In the genomic region with DNA sequence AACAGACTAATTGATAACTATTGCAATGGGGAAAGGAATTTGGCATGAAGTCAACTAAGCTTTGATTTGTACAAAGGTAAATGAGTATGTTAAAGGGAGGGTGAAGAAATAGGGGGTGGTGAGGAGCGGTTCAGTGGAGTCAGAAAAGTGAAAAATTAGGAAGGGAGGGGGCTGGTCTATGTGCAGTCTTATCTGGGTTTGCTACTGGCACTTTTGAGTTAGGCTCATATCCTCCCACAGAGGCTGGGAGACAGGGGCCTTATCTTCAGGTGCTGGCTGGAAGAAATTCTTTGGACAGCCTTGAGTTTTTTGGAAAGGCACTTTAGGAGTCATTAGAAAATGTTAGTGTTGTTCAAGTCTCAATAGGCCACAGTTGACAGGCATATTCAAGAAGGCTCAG, we compare ENCODE assay signal across 30 cellular contexts. TPM values are rescaled to one million over a fixed set of nuclear protein-coding genes. Genes with fewer than 3 reads are reported as not detected.
"Had no signal": no experiment of that assay in that cellular context is flagged by ENCODE, and none has a peak within 500 bp of the region (broad histone marks: within the 10 kb centered on the region; RNA-seq: fewer than 3 reads in every experiment).

No MANE protein-coding gene starts in this region.

- H3K4me3 ChIP-seq: MG63 had no signal

- DNase-seq: Karpas-422, Kasumi-1, MG63, MM.1S, MV-4-11, NCI-H1048, NCI-H1092, NCI-H1092 treated with DMSO at 0.1 percent for 48 hours, NCI-H1105, NCI-H1417 treated with DMSO at 0.1 percent for 48 hours, NCI-H1436 treated with DMSO at 0.1 percent for 48 hours, NCI-H146, NCI-H1694, NCI-H1694 treated with DMSO at 0.1 percent for 48 hours, NCI-H187, NCI-H187 treated with DMSO at 0.1 percent for 48 hours, NCI-H2029, NCI-H2029 treated with DMSO at 0.1 percent for 48 hours, NCI-H2107, NCI-H2171, NCI-H2171 treated with DMSO at 0.1 percent for 48 hours, NCI-H226, NCI-H345, NCI-H446, NCI-H446 treated with DMSO at 0.1 percent for 48 hours, NCI-H510A, NCI-H510A treated with DMSO at 0.1 percent for 48 hours, NCI-H524 had no signal

- H3K27me3 ChIP-seq: MG63 had no signal

RNA-seq across cellular contexts. Expression of a gene that starts 11.6 kb away (rescaled TPM):
- total RNA-seq: LHCN-M2, MCF 10A had no signal
